ENCODE assay signal across 10 cellular contexts in the genomic region with DNA sequence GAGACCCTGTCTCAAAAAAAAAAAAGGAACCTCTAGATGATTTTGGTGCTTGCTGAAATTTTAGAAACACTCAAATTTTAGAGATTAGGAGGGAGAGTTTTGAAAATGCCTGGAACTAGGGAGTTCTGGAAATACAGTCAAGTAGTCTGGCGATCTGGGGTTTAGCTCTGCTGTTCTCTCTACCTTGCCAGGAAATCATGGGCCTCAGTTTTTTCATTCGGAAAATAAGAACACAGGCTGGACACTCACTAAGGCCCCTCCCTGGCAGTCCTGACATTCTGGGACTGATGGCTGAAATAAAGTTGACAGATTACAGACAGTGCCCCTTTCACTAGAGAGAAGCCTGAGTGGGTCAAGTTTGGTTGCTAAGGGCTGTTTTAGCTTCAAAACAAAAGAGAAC. TPM values are rescaled to one million over a fixed set of nuclear protein-coding genes. Genes with fewer than 3 reads are reported as not detected.
"Had no signal": no experiment of that assay in that cellular context is flagged by ENCODE, and none has a peak within 500 bp of the region (broad histone marks: within the 10 kb centered on the region; RNA-seq: fewer than 3 reads in every experiment).

No MANE protein-coding gene starts in this region.

- H3K36me3 Mint-ChIP-seq: IgD-negative memory B cell had no signal

- ATAC-seq: HCT116, HepG2 had no signal

- H3K27ac Mint-ChIP-seq: HFFc6, IgD-negative memory B cell had no signal

- H3K9me3 ChIP-seq: HAP-1 had no signal

- DNase-seq: GM23248, GOT3, H7, HFFc6, KBM-7 had no signal

- H3K4me1 ChIP-seq: HAP-1 had no signal

- H3K4me3 Mint-ChIP-seq: HFFc6, IgD-negative memory B cell had no signal

- H3K4me1 Mint-ChIP-seq: IgD-negative memory B cell had no signal

- H3K4me3 ChIP-seq: GM23248, HAP-1 had no signal

- H3K36me3 ChIP-seq: HAP-1 had no signal

- H3K27ac ChIP-seq: GM23248, HL-60 had no signal

RNA-seq across cellular contexts. Expression of gene CALN1, which starts 24.9 kb away (rescaled TPM):
- total RNA-seq: GM23248, HepG2, HFFc6 had no signal
- polyA plus RNA-seq: GM23248, HepG2, IgD-negative memory B cell had no signal
